ENCODE assay signal across 18 cellular contexts in genomic region chr17:40286473-40286872, GRCh38.
"Had no signal": no experiment of that assay in that cellular context is flagged by ENCODE, and none has a peak within 500 bp of the region (broad histone marks: within the 10 kb centered on the region; RNA-seq: fewer than 3 reads in every experiment).

No MANE protein-coding gene starts in this region.

- H3K27ac ChIP-seq: brain microvascular endothelial cell, foreskin keratinocyte, lower lobe of right lung, ovary, psoas muscle, right atrium auricular region, thoracic aorta had no signal

- H3K4me3 ChIP-seq: lower lobe of right lung, ovary had no signal

- ATAC-seq: activated CD4-positive, CD25-positive, alpha-beta regulatory T cell treated with anti-CD3 and anti-CD28 coated beads, Interleukin-2, amount 50 U/mL, for 24 hours; foreskin keratinocyte had no signal

- DNase-seq: brain microvascular endothelial cell; central memory CD4-positive, alpha-beta T cell; dermis blood vessel endothelial cell; effector memory CD4-positive, alpha-beta T cell; foreskin keratinocyte; immature natural killer cell; lower lobe of right lung; naive thymus-derived CD8-positive, alpha-beta T cell; ovary; psoas muscle; stimulated activated CD4-positive, alpha-beta T cell treated with anti-CD3 and anti-CD28 coated beads, Interleukin-4, amount 100 ng/mL, for 24 hours; stimulated activated naive CD4-positive, alpha-beta T cell treated with Interleukin-2 at 50 U/mL for 16 hours; SW 1271; upper lobe of left lung had no signal

- H3K9me3 ChIP-seq: ascending aorta, lower lobe of right lung, ovary, psoas muscle, right atrium auricular region, thoracic aorta, upper lobe of left lung had no signal

- H3K9me3 Mint-ChIP-seq: immature natural killer cell; naive thymus-derived CD8-positive, alpha-beta T cell had no signal

- H3K27me3 ChIP-seq: ascending aorta, brain microvascular endothelial cell, foreskin keratinocyte, ovary, right atrium auricular region, upper lobe of left lung had no signal

- H3K36me3 ChIP-seq: ascending aorta, brain microvascular endothelial cell, ovary, thoracic aorta had no signal

- H3K27me3 Mint-ChIP-seq: naive thymus-derived CD8-positive, alpha-beta T cell had no signal
